ENCODE assay signal across 29 cellular contexts in the genomic region with DNA sequence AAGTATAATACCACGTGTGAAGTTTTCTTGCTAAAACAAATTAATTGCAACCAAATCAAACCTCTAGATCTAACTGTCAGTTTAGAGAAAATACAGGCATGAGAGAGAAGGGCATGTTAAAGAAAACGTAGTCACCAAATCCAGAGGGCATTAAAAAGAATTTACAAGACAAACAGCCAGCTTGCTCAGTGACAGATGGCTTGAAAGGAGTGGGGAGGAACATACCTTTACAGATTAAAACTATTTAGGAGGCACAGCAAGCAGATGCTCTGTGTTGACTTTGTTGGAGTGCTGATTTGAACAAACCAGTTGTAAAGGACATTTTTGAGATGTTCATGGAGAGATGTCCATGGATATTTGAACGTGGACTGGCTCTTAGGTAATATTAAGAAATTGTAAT.
DNase-seq lines count a peak whose midpoint lies in the region; ATAC-seq, FAIRE-seq and TF ChIP-seq lines count a peak whose summit lies in the region.
"Had no signal": no experiment of that assay in that cellular context is flagged by ENCODE, and none has a peak within 500 bp of the region (broad histone marks: within the 10 kb centered on the region; RNA-seq: fewer than 3 reads in every experiment).

No MANE protein-coding gene starts in this region.

- peaks cover 33% of the 10 kb centered on the region for H3K4me1 Mint-ChIP-seq in mesothelial cell of epicardium

- no peaks in the 10 kb centered on the region for H4K20me1 ChIP-seq in HepG2 (ENCODE audit: insufficient read depth, low read length)

- CTCF ChIA-PET in HepG2 (lab: Yijun Ruan, JAX; ENCODE audit: low intra/inter-chr PET ratio, low total read pairs): no interaction called here

- ATAC-seq in HepG2 (no peak), GM18858 (IDR thresholded peaks at IDR 0.05; ENCODE audit: unreplicated experiment) (no peak)
- ATAC-seq: activated CD8-positive, alpha-beta memory T cell treated with anti-CD3 and anti-CD28 coated beads, Interleukin-2, amount 10 ng/mL, durations not matched to agents 7 days and 5 days; activated naive CD8-positive, alpha-beta T cell treated with anti-CD3 and anti-CD28 coated beads, Interleukin-2, amount 50 U/mL, for 24 hours; CD8-positive, alpha-beta T cell; lower lobe of right lung; natural killer cell had no signal

- no peak for TF ChIP-seq CTCF in WERI-Rb-1 (IDR thresholded peaks at IDR 0.05; ENCODE audit: low read depth, low read length)
- TF ChIP-seq CTCF in mesothelial cell of epicardium (IDR thresholded peaks at IDR 0.05; ENCODE audit: unreplicated experiment): no peak
- TF ChIP-seq CTCF in HepG2 (CRISPR knock-in tag; IDR thresholded peaks at IDR 0.05): no peak

- H3K36me3 ChIP-seq in WERI-Rb-1: peaks cover 4% of the 10 kb centered on the region
- peaks cover 3 to 17% of the 10 kb centered on the region in 2 experiments; a peak in 3 of 5 replicates for H3K36me3 ChIP-seq in HepG2 (replicated peaks in 1 of 2; ENCODE audit: control insufficient read depth in 1 of 2, insufficient read depth in 2 of 2, low read length in 2 of 2)
- H3K36me3 ChIP-seq: lower lobe of right lung had no signal

- H3K27ac Mint-ChIP-seq in mesothelial cell of epicardium: peak overlapping the region; percentile 84
- H3K27ac Mint-ChIP-seq: activated CD8-positive, alpha-beta memory T cell treated with anti-CD3 and anti-CD28 coated beads, Interleukin-2, amount 10 ng/mL, durations not matched to agents 7 days and 5 days; activated naive CD8-positive, alpha-beta T cell treated with anti-CD3 and anti-CD28 coated beads, Interleukin-2, amount 50 U/mL, for 24 hours; CD8-positive, alpha-beta T cell; dendritic cell treated with granulocyte-macrophage colony-stimulating factor and Interleukin-4, amounts not matched to agents 40 ng/mL and 50 ng/mL, for 4 days; HFFc6; T-helper 1 cell treated with Interleukin-12 subunit alpha and Interleukin-12 subunit beta and Interleukin-4 antibody, amounts not matched to agents 30 μg/mL and 1 μg/mL, for 36 hours had no signal

- H3K4me3 Mint-ChIP-seq in mesothelial cell of epicardium: no peak overlapping the region
- H3K4me3 Mint-ChIP-seq: activated CD8-positive, alpha-beta memory T cell treated with anti-CD3 and anti-CD28 coated beads, Interleukin-2, amount 10 ng/mL, durations not matched to agents 7 days and 5 days; activated naive CD8-positive, alpha-beta T cell treated with anti-CD3 and anti-CD28 coated beads, Interleukin-2, amount 50 U/mL, for 24 hours; CD8-positive, alpha-beta T cell; dendritic cell treated with granulocyte-macrophage colony-stimulating factor and Interleukin-4, amounts not matched to agents 40 ng/mL and 50 ng/mL, for 4 days; endodermal cell; HFFc6; natural killer cell; T-helper 1 cell treated with Interleukin-12 subunit alpha and Interleukin-12 subunit beta and Interleukin-4 antibody, amounts not matched to agents 30 μg/mL and 1 μg/mL, for 36 hours had no signal

- no peak overlapping the region for H3K4me2 ChIP-seq in HepG2 (ENCODE audit: low read depth, low read length)

- H3K4me1 ChIP-seq in HepG2 (ENCODE audit: insufficient read depth, low read length): no peaks in the 10 kb centered on the region
- H3K4me1 ChIP-seq: lower lobe of right lung had no signal

- H3K27ac ChIP-seq in WERI-Rb-1 (peak overlapping the region; percentile 35; the same call in 1 of the 2 replicates), HepG2 (ENCODE audit: extremely low read length, insufficient read depth, low read length) (no peak overlapping the region)
- H3K27ac ChIP-seq: lower lobe of right lung had no signal

- no peak for TF ChIP-seq RAD21 in HepG2 (CRISPR knock-in tag; IDR thresholded peaks at IDR 0.05)

- TF ChIP-seq POLR2A in HepG2 (IDR thresholded peaks at IDR 0.05; ENCODE audit: insufficient read depth in 1 of 2, low read depth in 2 of 2, low read length in 2 of 2): no peak

- no peaks in the 10 kb centered on the region for H3K27me3 Mint-ChIP-seq in mesothelial cell of epicardium (ENCODE audit: low read depth)
- H3K27me3 Mint-ChIP-seq: activated CD8-positive, alpha-beta memory T cell treated with anti-CD3 and anti-CD28 coated beads, Interleukin-2, amount 10 ng/mL, durations not matched to agents 7 days and 5 days; activated naive CD8-positive, alpha-beta T cell treated with anti-CD3 and anti-CD28 coated beads, Interleukin-2, amount 50 U/mL, for 24 hours; dendritic cell treated with granulocyte-macrophage colony-stimulating factor and Interleukin-4, amounts not matched to agents 40 ng/mL and 50 ng/mL, for 4 days had no signal

- POLR2A ChIA-PET in HepG2 (lab: Yijun Ruan, JAX): no interaction called here

- no peaks in the 10 kb centered on the region for H3K79me2 ChIP-seq in HepG2 (ENCODE audit: insufficient read depth, low read length)

- H3K4me3 ChIP-seq in WERI-Rb-1 (ENCODE audit: low read depth, low read length): no peak overlapping the region
- no peak overlapping the region for H3K4me3 ChIP-seq in HepG2 (replicated peaks in 1 of 3; ENCODE audit: insufficient read depth in 1 of 3, low read depth in 2 of 3, low read length in 3 of 3)
- H3K4me3 ChIP-seq: lower lobe of right lung had no signal

- DNase-seq in ELF-1 (ENCODE audit: low read depth, low spot score) (peak; percentile 21), NCI-H1694 (lab: John Stamatoyannopoulos, UW) (peak; percentile 1), WERI-Rb-1 (no peak), mesothelial cell of epicardium (ENCODE audit: low spot score in 2 of 2, unreplicated experiment in 2 of 2) (no peak), HT-29 (ENCODE audit: low spot score) (no peak), HepG2 (ENCODE audit: low spot score) (no peak), NCI-H510A (lab: John Stamatoyannopoulos, UW) (no peak)
- DNase-seq: activated CD4-positive, alpha-beta T cell treated with anti-CD3 and anti-CD28 coated beads, Interleukin-2, amount 50 U/mL, for 4 hours; activated CD8-positive, alpha-beta memory T cell treated with anti-CD3 and anti-CD28 coated beads, Interleukin-2, amount 10 ng/mL, durations not matched to agents 7 days and 5 days; activated naive CD8-positive, alpha-beta T cell treated with anti-CD3 and anti-CD28 coated beads, Interleukin-2, amount 50 U/mL, for 24 hours; activated T-cell treated with anti-CD3 and anti-CD28 coated beads, Interleukin-2, amount 50 U/mL, for 48 hours; BE2C; caudate nucleus; CD8-positive, alpha-beta T cell; endodermal cell; GF-D8; head of caudate nucleus; HFFc6; lower lobe of right lung; natural killer cell; NCI-H1048; NCI-H187 treated with DMSO at 0.1 percent for 48 hours; NCI-H526 treated with DMSO at 0.1 percent for 48 hours; stimulated activated CD4-positive, alpha-beta T cell treated with anti-CD3 and anti-CD28 coated beads, Interleukin-15, amount 100 ng/mL, for 24 hours; stimulated activated CD4-positive, alpha-beta T cell treated with anti-CD3 and anti-CD28 coated beads, Interleukin-4, amount 100 ng/mL, for 4 hours; trophoblast cell had no signal

- in situ Hi-C loops in HepG2 (cut with HindIII; ENCODE audit: extremely low pct_ligation_motif_present, low pct_unique_long_range_greater_than_20kb): no loop called here

- no peaks in the 10 kb centered on the region for H3K27me3 ChIP-seq in WERI-Rb-1 (ENCODE audit: insufficient read depth, low read depth, severe bottlenecking)
- no peaks in the 10 kb centered on the region for H3K27me3 ChIP-seq in HepG2 (ENCODE audit: control insufficient read depth in 1 of 2, insufficient read depth in 2 of 2, low read length in 2 of 2)
- H3K27me3 ChIP-seq: BE2C had no signal

- H2AFZ ChIP-seq in HepG2 (ENCODE audit: low read length): no peak overlapping the region

- H3K36me3 Mint-ChIP-seq in mesothelial cell of epicardium: peaks cover 44% of the 10 kb centered on the region
- H3K36me3 Mint-ChIP-seq: natural killer cell had no signal

- no peaks in the 10 kb centered on the region for H3K9me3 Mint-ChIP-seq in mesothelial cell of epicardium
- H3K9me3 Mint-ChIP-seq: activated naive CD8-positive, alpha-beta T cell treated with anti-CD3 and anti-CD28 coated beads, Interleukin-2, amount 50 U/mL, for 24 hours; CD8-positive, alpha-beta T cell; dendritic cell treated with granulocyte-macrophage colony-stimulating factor and Interleukin-4, amounts not matched to agents 40 ng/mL and 50 ng/mL, for 4 days; HFFc6; natural killer cell; T-helper 1 cell treated with Interleukin-12 subunit alpha and Interleukin-12 subunit beta and Interleukin-4 antibody, amounts not matched to agents 30 μg/mL and 1 μg/mL, for 36 hours had no signal

- H3K9me3 ChIP-seq in WERI-Rb-1 (ENCODE audit: severe bottlenecking): no peaks in the 10 kb centered on the region
- no peaks in the 10 kb centered on the region for H3K9me3 ChIP-seq in HepG2 (ENCODE audit: low read length)
- H3K9me3 ChIP-seq: BE2C, lower lobe of right lung had no signal

- no peak overlapping the region for H3K9ac ChIP-seq in HepG2 (ENCODE audit: insufficient read depth, low read depth, low read length)

- no peak for FAIRE-seq in HepG2 (lab: Jason Lieb, UNC)

- intact Hi-C loops in HepG2 (cut with micrococcal nuclease; ENCODE audit: unreplicated experiment): no loop called here

- 98% methylated on average over 3 of the region's 3 CpGs for WGBS in HepG2 (ENCODE audit: low lambda C conversion rate)

- no peak for TF ChIP-seq EP300 in HepG2 (IDR thresholded peaks at IDR 0.05; ENCODE audit: low read depth in 2 of 2, low read length in 2 of 2)
- no peak for TF ChIP-seq EP300 in HepG2 (CRISPR knock-in tag; IDR thresholded peaks at IDR 0.05; ENCODE audit: borderline replicate concordance)

- no TSS peak for BruUV-seq in HepG2 (replicated peaks; lab: Mats Ljungman, UMichigan)

TF ChIP-seq in HepG2, 621 proteins besides CTCF, POLR2A, EP300 and RAD21:
- TF ChIP-seq, protein P1, sequence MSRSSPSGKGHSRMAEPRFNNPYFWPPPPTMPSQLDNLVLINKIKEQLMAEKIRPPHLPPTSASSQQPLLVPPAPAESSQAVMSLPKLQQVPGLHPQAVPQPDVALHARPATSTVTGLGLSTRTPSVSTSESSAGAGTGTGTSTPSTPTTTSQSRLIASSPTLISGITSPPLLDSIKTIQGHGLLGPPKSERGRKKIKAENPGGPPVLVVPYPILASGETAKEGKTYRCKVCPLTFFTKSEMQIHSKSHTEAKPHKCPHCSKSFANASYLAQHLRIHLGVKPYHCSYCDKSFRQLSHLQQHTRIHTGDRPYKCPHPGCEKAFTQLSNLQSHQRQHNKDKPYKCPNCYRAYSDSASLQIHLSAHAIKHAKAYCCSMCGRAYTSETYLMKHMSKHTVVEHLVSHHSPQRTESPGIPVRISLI (CRISPR knock-in tag; IDR thresholded peaks at IDR 0.05; ENCODE audit: borderline replicate concordance): no peak
- no peak for TF ChIP-seq ZNF7 (CRISPR knock-in tag; IDR thresholded peaks at IDR 0.05)
- no peak for TF ChIP-seq ZNF12 (CRISPR knock-in tag; IDR thresholded peaks at IDR 0.05)
- TF ChIP-seq NAIF1 (CRISPR knock-in tag; IDR thresholded peaks at IDR 0.05; ENCODE audit: borderline replicate concordance): no peak
- no peak for TF ChIP-seq NR2F6 (IDR thresholded peaks at IDR 0.05)
- no peak for TF ChIP-seq NR2F6 (CRISPR knock-in tag; IDR thresholded peaks at IDR 0.05)
- no peak for TF ChIP-seq ZNF256 (CRISPR knock-in tag; conservative IDR thresholded peaks at IDR 0.05)
- TF ChIP-seq RARG (CRISPR knock-in tag; IDR thresholded peaks at IDR 0.05; ENCODE audit: low read depth): no peak

Comparison
In these comparisons a context has a peak if more than half of its experiments do, and no peak if none do; other contexts are left out.
1. DNase-seq: peak in ELF-1 (single experiment) and NCI-H1694 (single experiment); none in WERI-Rb-1 (single experiment), mesothelial cell of epicardium (0 of 2), HT-29 (single experiment), HepG2 (single experiment) and NCI-H510A (single experiment).